In the genomic region with DNA sequence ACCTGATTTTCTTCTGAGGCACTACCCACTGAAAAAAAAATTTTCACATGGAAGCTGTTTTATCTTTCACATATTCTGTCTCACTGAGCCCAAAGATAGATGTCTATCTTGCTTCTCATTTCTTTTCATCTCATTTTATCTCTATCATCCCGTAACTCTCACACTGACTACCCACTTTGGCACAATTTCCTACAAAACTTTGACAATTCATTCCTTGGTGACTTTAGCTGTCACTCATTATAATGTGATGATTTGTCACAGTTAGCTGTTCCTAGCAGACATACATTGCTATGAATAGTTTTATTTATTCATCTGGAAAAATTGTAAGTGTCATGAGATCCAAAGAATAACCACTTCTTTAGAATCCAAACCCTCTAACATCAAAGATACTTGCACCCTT, we compare ENCODE assay signal across 5 cellular contexts.
"Had no signal": no experiment of that assay in that cellular context is flagged by ENCODE, and none has a peak within 500 bp of the region (broad histone marks: within the 10 kb centered on the region; RNA-seq: fewer than 3 reads in every experiment).

No MANE protein-coding gene starts in this region.

- H3K27me3 Mint-ChIP-seq: IgD-negative memory B cell had no signal

- DNase-seq: IMR-90, KBM-7 had no signal

- H3K36me3 Mint-ChIP-seq: IgD-negative memory B cell had no signal

- H3K4me3 Mint-ChIP-seq: IgD-negative memory B cell had no signal

- H3K27ac Mint-ChIP-seq: IgD-negative memory B cell had no signal

- H3K4me3 ChIP-seq: K562 had no signal

- H3K4me1 Mint-ChIP-seq: IgD-negative memory B cell had no signal

- H3K27ac ChIP-seq: HL-60 had no signal
